8 cellular contexts compared by ENCODE assay signal in the genomic region with DNA sequence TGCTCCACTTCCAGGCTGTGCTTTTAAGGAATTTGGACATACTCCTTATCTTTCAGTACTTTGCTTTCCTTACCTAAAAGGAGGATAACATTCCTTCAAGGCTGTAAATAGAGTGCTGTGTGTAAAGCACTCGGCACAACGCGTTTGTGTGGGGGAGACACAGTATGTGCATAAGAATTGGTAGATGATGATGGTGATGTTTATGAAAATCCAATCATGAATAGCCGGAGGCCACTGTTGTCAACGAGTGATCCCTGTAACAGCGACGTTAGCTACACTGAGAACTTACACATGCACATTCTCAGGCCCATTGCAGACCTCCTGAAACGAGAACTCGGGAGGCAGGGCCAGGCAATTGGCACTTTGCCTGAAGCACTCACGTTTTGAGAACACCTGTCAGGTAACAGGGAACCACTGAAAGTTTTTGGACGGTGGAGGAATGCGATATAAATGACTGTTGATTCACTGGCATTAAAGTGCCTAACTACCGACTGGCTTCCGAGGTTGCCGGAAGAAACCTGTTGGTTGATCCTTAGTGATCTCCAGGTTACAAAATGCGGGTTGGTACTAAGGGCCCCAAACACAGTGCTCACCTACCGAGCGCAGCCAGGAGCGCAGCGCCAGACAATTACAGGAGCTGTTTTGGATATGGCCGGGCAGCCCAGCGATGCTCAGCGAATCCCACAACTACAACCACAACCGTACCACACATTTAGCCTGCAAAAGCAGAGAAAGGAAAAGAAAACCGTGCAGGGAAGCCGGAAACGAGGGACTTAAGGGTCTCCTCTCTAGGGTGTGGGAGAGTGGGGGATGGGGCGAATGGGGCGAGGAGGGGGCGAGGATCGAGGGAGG. TPM values are rescaled to one million over a fixed set of nuclear protein-coding genes. Genes with fewer than 3 reads are reported as not detected.
DNase-seq lines count a peak whose midpoint lies in the region; ATAC-seq, FAIRE-seq and TF ChIP-seq lines count a peak whose summit lies in the region.

No MANE protein-coding gene starts in this region.

- H3K4me3 ChIP-seq in AG04449 (ENCODE audit: low read depth, low read length) (peak overlapping the region; percentile 83), HFF-Myc (replicated peaks; ENCODE audit: low read depth, low read length) (peak overlapping the region; percentile 91), pancreas (peak overlapping the region; percentile 48 to 65 (median 60))

- POLR2A ChIA-PET in AG04449 (lab: Yijun Ruan, JAX): interaction anchor here (0.7 to 1.3 kb wide), 8 partner anchors 14 to 317 kb away, joined by 3 to 5 read pairs (median 3); no protein-coding TSS in a partner anchor

- intact Hi-C loops in head of caudate nucleus (cut with DNase I) (loop anchor here (5.0 kb wide), 5 partner anchors 41 to 354 kb away; no protein-coding TSS in a partner anchor), pancreas (cut with DNase I) (no loop called here)

- H3K27ac ChIP-seq in pancreas: peak overlapping the region; percentile 75 to 88 (median 80)

- CTCF ChIA-PET in AG04449 (lab: Yijun Ruan, JAX): interaction anchor here (0.6 to 4.6 kb wide), 13 partner anchors 7 to 355 kb away, joined by 3 to 53 read pairs (median 3); no protein-coding TSS in a partner anchor

- H3K36me3 Mint-ChIP-seq in activated T-cell treated with anti-CD3 and anti-CD28 coated beads, Interleukin-2, amount 50 U/mL, for 4 hours (ENCODE audit: insufficient read depth): peaks cover 4% of the 10 kb centered on the region

- DNase-seq in AG04449 (ENCODE audit: low read depth, low spot score) (no peak), HFF-Myc (ENCODE audit: extremely low read depth, low read depth) (no peak), head of caudate nucleus (peak in 25 of 42 donors; percentile 4 to 64 (median 34)), pancreas (peak in 5 of 6 donors; percentile 38 to 61 (median 53)), kidney glomerular epithelial cell (lab: John Stamatoyannopoulos, UW) (no peak), NOMO-1 treated with dmso at 0.1 percent for 144 hours (lab: John Stamatoyannopoulos, UW; ENCODE audit: unreplicated experiment) (no peak)
- DNase-seq in activated T-cell treated with anti-CD3 and anti-CD28 coated beads, Interleukin-2, amount 50 U/mL, for 4 hours: no peak

- H3K4me3 Mint-ChIP-seq in activated T-cell treated with anti-CD3 and anti-CD28 coated beads, Interleukin-2, amount 50 U/mL, for 4 hours: peak overlapping the region; percentile 87

- WGBS in pancreas, 2 donors: 4% methylated on average over 31 of the region's 31 CpGs

- FAIRE-seq in pancreas (lab: Jason Lieb, UNC): no peak

- no peaks in the 10 kb centered on the region for H3K36me3 ChIP-seq in pancreas

- peaks cover 0 to 10% (median 5%) of the 10 kb centered on the region in 3 donors for H3K4me1 ChIP-seq in pancreas

- no peak for ATAC-seq in activated T-cell treated with anti-CD3 and anti-CD28 coated beads, Interleukin-2, amount 50 U/mL, for 4 hours
- ATAC-seq in pancreas: peak; percentile 51 to 59 (median 54)
- no peak for ATAC-seq in HG03457 (IDR thresholded peaks at IDR 0.05; ENCODE audit: unreplicated experiment)

- peaks cover 25% of the 10 kb centered on the region for H3K4me1 Mint-ChIP-seq in activated T-cell treated with anti-CD3 and anti-CD28 coated beads, Interleukin-2, amount 50 U/mL, for 4 hours (ENCODE audit: low read depth)

- no peaks in the 10 kb centered on the region for H3K27me3 Mint-ChIP-seq in activated T-cell treated with anti-CD3 and anti-CD28 coated beads, Interleukin-2, amount 50 U/mL, for 4 hours (ENCODE audit: low read depth)

- H3K9me3 Mint-ChIP-seq in activated T-cell treated with anti-CD3 and anti-CD28 coated beads, Interleukin-2, amount 50 U/mL, for 4 hours: peaks cover 3% of the 10 kb centered on the region

- TF ChIP-seq CTCF in AG04449 (IDR thresholded peaks at IDR 0.05; ENCODE audit: insufficient read depth, low read length, missing control alignments): no peak
- no peak for TF ChIP-seq CTCF in HFF-Myc (IDR thresholded peaks at IDR 0.05; ENCODE audit: low read depth, low read length, missing control alignments)
- TF ChIP-seq CTCF in pancreas (IDR thresholded peaks at IDR 0.05): no peak

- no peaks in the 10 kb centered on the region for H3K27me3 ChIP-seq in pancreas

- H3K9me3 ChIP-seq in pancreas: no peaks in the 10 kb centered on the region

RNA-seq across cellular contexts. Expression of gene MAP4K4, which starts 1.0 kb away (rescaled TPM):
- total RNA-seq in activated T-cell treated with anti-CD3 and anti-CD28 coated beads, Interleukin-2, amount 50 U/mL, for 4 hours: 10 to 100 TPM; 30.7 to 36.9 (median 34.7) TPM
- 10 to 100 TPM; 12.4 to 38.7 (median 16.0) TPM for total RNA-seq in pancreas
- polyA plus RNA-seq in pancreas: 10 to 100 TPM in 1 of 2 donors, 1 to 10 TPM in 1; 9.7 to 10.5 TPM

Comparison
In these comparisons a context has a peak if more than half of its experiments do, and no peak if none do; other contexts are left out.
1. DNase-seq: peak in head of caudate nucleus (25 of 42) and pancreas (5 of 6); none in AG04449 (single experiment), HFF-Myc (single experiment), activated T-cell treated with anti-CD3 and anti-CD28 coated beads, Interleukin-2, amount 50 U/mL, for 4 hours (single experiment), kidney glomerular epithelial cell (single experiment) and NOMO-1 treated with dmso at 0.1 percent for 144 hours (single experiment).
2. ATAC-seq: peak in pancreas (4 of 4); none in activated T-cell treated with anti-CD3 and anti-CD28 coated beads, Interleukin-2, amount 50 U/mL, for 4 hours (0 of 2) and HG03457 (single experiment).
3. Peak in every context shown above with its lines, with median percentiles within 50 percentile points of each other: H3K4me3 ChIP-seq.